ENCODE assay signal across 1 cellular context in the genomic region with DNA sequence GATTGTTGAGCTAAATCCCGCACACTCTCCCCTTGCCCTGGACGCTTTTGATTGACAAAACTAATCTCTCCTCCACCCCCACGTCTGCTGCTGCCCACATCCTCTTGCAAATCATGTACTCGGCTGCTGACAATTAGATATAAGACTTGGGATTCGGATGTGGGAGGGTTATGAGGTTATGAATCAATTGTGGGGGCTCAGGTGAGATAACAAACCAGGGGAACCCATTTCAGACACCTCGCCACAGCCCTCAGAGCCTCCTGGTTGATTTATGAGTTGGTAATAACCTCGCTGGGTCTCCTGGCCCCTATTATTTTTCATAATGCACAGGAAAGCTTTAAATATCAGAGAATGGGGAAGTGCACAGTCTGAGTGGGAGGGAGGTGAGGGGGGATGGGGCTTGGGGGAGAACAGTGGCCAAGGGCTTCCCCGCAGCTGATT.
TF ChIP-seq lines count a peak whose summit lies in the region.

No MANE protein-coding gene starts in this region.

TF ChIP-seq in GM12878, 131 proteins besides CTCF, POLR2A, EP300 and RAD21 (continued from another document):
- TF ChIP-seq ESRRA (IDR thresholded peaks at IDR 0.05; ENCODE audit: low read length) (no peak), BCL11A (IDR thresholded peaks at IDR 0.05; ENCODE audit: low read depth, low read length) (peak; percentile 41; the same call in 1 of the 2 replicates), NR2C2 (IDR thresholded peaks at IDR 0.05; ENCODE audit: borderline replicate concordance, control insufficient read depth, insufficient read length, low read depth) (no peak), POLR2AphosphoS5 (IDR thresholded peaks at IDR 0.05; ENCODE audit: low read length) (no peak), CHD2 (IDR thresholded peaks at IDR 0.05; ENCODE audit: borderline replicate concordance, low read depth, low read length) (no peak), FOS (IDR thresholded peaks at IDR 0.05; ENCODE audit: borderline replicate concordance, extremely low read depth, insufficient read length) (no peak), MEF2A (IDR thresholded peaks at IDR 0.05; ENCODE audit: insufficient read depth, low read depth, low read length) (no peak), EED (IDR thresholded peaks at IDR 0.05; ENCODE audit: low read depth) (peak; percentile 26; the same call in 1 of the 2 replicates), SIN3A (IDR thresholded peaks at IDR 0.05; ENCODE audit: low read depth, low read length) (no peak), SUZ12 (IDR thresholded peaks at IDR 0.05; ENCODE audit: unreplicated experiment) (no peak), MTA2 (IDR thresholded peaks at IDR 0.05; ENCODE audit: low read depth) (peak; percentile 82), NR2C1 (IDR thresholded peaks at IDR 0.05) (no peak), SMAD1 (IDR thresholded peaks at IDR 0.05; ENCODE audit: low read depth, partially characterized antibody) (no peak), HDGF (IDR thresholded peaks at IDR 0.05) (no peak), IKZF2 (IDR thresholded peaks at IDR 0.05) (peak; percentile 67 to 73), SIX5 (IDR thresholded peaks at IDR 0.05; ENCODE audit: low read depth, low read length, severe bottlenecking) (no peak), PAX5 (IDR thresholded peaks at IDR 0.05; ENCODE audit: borderline replicate concordance, low read depth, low read length) (0 out of 2 replicates have a peak, but pooled peaks have one; percentile 11), ZZZ3 (IDR thresholded peaks at IDR 0.05; ENCODE audit: control insufficient read depth, insufficient read length, low read depth) (no peak), EGR1 (IDR thresholded peaks at IDR 0.05; ENCODE audit: borderline replicate concordance in 1 of 2, low read depth in 2 of 2, low read length in 2 of 2) (peak in 1 of 2 experiments; percentile 66; a peak in 2 of 3 replicates), YBX1 (IDR thresholded peaks at IDR 0.05) (no peak), FOXM1 (IDR thresholded peaks at IDR 0.05; ENCODE audit: low read depth, low read length) (no peak), ATF7 (IDR thresholded peaks at IDR 0.05; ENCODE audit: low read depth) (0 out of 2 replicates have a peak, but pooled peaks have one; percentile 17), NFXL1 (IDR thresholded peaks at IDR 0.05; ENCODE audit: borderline replicate concordance) (no peak), ZNF24 (IDR thresholded peaks at IDR 0.05) (no peak), CREM (IDR thresholded peaks at IDR 0.05; ENCODE audit: low read depth) (peak; percentile 46; the same call in 1 of the 2 replicates), WRNIP1 (IDR thresholded peaks at IDR 0.05; ENCODE audit: borderline replicate concordance, low read depth, low read length) (no peak), HDAC2 (IDR thresholded peaks at IDR 0.05) (no peak), CHD4 (IDR thresholded peaks at IDR 0.05) (no peak), HCFC1 (IDR thresholded peaks at IDR 0.05; ENCODE audit: low read length) (no peak), BHLHE40 (IDR thresholded peaks at IDR 0.05; ENCODE audit: borderline replicate concordance in 1 of 2, low read depth in 2 of 2, low read length in 1 of 2) (peak; percentile 35 to 42; a peak in 2 of 4 replicates), IKZF1 (conservative IDR thresholded peaks at IDR 0.05) (peak; percentile 45), IRF4 (IDR thresholded peaks at IDR 0.05; ENCODE audit: low read depth, low read length) (no peak), NRF1 (conservative IDR thresholded peaks at IDR 0.05; ENCODE audit: low read depth, low read length) (no peak), CBX5 (IDR thresholded peaks at IDR 0.05; ENCODE audit: low read depth) (no peak), SPI1 (IDR thresholded peaks at IDR 0.05; ENCODE audit: borderline replicate concordance, insufficient read depth, low read depth, low read length) (peak; percentile 93), ASH2L (IDR thresholded peaks at IDR 0.05; ENCODE audit: borderline replicate concordance, low read depth) (no peak), TCF12 (IDR thresholded peaks at IDR 0.05; ENCODE audit: low read depth, low read length) (no peak), SRF (IDR thresholded peaks at IDR 0.05; ENCODE audit: low read depth in 2 of 2, low read length in 2 of 2) (0 out of 4 replicates have a peak, but pooled peaks of 1 of the 2 experiments have one; percentile 25), MYC (IDR thresholded peaks at IDR 0.05; ENCODE audit: insufficient read depth, insufficient read length, insufficient replicate concordance, low read length, severe bottlenecking) (no peak), RCOR1 (conservative IDR thresholded peaks at IDR 0.05; ENCODE audit: low read depth, low read length) (0 out of 2 replicates have a peak, but pooled peaks have one; percentile 21)
- TF ChIP-seq, protein P1, sequence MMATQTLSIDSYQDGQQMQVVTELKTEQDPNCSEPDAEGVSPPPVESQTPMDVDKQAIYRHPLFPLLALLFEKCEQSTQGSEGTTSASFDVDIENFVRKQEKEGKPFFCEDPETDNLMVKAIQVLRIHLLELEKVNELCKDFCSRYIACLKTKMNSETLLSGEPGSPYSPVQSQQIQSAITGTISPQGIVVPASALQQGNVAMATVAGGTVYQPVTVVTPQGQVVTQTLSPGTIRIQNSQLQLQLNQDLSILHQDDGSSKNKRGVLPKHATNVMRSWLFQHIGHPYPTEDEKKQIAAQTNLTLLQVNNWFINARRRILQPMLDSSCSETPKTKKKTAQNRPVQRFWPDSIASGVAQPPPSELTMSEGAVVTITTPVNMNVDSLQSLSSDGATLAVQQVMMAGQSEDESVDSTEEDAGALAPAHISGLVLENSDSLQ (IDR thresholded peaks at IDR 0.05), result peak; percentile 74
- TF ChIP-seq, protein P2, sequence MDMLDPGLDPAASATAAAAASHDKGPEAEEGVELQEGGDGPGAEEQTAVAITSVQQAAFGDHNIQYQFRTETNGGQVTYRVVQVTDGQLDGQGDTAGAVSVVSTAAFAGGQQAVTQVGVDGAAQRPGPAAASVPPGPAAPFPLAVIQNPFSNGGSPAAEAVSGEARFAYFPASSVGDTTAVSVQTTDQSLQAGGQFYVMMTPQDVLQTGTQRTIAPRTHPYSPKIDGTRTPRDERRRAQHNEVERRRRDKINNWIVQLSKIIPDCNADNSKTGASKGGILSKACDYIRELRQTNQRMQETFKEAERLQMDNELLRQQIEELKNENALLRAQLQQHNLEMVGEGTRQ (IDR thresholded peaks at IDR 0.05; ENCODE audit: borderline replicate concordance, low read depth, low read length), result no peak
- TF ChIP-seq, protein P3, sequence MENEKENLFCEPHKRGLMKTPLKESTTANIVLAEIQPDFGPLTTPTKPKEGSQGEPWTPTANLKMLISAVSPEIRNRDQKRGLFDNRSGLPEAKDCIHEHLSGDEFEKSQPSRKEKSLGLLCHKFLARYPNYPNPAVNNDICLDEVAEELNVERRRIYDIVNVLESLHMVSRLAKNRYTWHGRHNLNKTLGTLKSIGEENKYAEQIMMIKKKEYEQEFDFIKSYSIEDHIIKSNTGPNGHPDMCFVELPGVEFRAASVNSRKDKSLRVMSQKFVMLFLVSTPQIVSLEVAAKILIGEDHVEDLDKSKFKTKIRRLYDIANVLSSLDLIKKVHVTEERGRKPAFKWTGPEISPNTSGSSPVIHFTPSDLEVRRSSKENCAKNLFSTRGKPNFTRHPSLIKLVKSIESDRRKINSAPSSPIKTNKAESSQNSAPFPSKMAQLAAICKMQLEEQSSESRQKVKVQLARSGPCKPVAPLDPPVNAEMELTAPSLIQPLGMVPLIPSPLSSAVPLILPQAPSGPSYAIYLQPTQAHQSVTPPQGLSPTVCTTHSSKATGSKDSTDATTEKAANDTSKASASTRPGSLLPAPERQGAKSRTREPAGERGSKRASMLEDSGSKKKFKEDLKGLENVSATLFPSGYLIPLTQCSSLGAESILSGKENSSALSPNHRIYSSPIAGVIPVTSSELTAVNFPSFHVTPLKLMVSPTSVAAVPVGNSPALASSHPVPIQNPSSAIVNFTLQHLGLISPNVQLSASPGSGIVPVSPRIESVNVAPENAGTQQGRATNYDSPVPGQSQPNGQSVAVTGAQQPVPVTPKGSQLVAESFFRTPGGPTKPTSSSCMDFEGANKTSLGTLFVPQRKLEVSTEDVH (IDR thresholded peaks at IDR 0.05; ENCODE audit: low read depth, partially characterized antibody), result no peak
- TF ChIP-seq, protein P4, sequence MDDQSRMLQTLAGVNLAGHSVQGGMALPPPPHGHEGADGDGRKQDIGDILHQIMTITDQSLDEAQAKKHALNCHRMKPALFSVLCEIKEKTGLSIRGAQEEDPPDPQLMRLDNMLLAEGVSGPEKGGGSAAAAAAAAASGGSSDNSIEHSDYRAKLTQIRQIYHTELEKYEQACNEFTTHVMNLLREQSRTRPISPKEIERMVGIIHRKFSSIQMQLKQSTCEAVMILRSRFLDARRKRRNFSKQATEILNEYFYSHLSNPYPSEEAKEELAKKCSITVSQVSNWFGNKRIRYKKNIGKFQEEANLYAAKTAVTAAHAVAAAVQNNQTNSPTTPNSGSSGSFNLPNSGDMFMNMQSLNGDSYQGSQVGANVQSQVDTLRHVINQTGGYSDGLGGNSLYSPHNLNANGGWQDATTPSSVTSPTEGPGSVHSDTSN (IDR thresholded peaks at IDR 0.05; ENCODE audit: insufficient replicate concordance, low read depth, low read length), result peak; percentile 29
- TF ChIP-seq, protein P5, sequence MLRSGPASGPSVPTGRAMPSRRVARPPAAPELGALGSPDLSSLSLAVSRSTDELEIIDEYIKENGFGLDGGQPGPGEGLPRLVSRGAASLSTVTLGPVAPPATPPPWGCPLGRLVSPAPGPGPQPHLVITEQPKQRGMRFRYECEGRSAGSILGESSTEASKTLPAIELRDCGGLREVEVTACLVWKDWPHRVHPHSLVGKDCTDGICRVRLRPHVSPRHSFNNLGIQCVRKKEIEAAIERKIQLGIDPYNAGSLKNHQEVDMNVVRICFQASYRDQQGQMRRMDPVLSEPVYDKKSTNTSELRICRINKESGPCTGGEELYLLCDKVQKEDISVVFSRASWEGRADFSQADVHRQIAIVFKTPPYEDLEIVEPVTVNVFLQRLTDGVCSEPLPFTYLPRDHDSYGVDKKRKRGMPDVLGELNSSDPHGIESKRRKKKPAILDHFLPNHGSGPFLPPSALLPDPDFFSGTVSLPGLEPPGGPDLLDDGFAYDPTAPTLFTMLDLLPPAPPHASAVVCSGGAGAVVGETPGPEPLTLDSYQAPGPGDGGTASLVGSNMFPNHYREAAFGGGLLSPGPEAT (IDR thresholded peaks at IDR 0.05; ENCODE audit: low read depth), result 0 out of 2 replicates have a peak, but pooled peaks have one; percentile 22
- TF ChIP-seq, protein P6, sequence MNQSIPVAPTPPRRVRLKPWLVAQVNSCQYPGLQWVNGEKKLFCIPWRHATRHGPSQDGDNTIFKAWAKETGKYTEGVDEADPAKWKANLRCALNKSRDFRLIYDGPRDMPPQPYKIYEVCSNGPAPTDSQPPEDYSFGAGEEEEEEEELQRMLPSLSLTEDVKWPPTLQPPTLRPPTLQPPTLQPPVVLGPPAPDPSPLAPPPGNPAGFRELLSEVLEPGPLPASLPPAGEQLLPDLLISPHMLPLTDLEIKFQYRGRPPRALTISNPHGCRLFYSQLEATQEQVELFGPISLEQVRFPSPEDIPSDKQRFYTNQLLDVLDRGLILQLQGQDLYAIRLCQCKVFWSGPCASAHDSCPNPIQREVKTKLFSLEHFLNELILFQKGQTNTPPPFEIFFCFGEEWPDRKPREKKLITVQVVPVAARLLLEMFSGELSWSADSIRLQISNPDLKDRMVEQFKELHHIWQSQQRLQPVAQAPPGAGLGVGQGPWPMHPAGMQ (IDR thresholded peaks at IDR 0.05; ENCODE audit: borderline replicate concordance), result no peak
- TF ChIP-seq, protein P7, sequence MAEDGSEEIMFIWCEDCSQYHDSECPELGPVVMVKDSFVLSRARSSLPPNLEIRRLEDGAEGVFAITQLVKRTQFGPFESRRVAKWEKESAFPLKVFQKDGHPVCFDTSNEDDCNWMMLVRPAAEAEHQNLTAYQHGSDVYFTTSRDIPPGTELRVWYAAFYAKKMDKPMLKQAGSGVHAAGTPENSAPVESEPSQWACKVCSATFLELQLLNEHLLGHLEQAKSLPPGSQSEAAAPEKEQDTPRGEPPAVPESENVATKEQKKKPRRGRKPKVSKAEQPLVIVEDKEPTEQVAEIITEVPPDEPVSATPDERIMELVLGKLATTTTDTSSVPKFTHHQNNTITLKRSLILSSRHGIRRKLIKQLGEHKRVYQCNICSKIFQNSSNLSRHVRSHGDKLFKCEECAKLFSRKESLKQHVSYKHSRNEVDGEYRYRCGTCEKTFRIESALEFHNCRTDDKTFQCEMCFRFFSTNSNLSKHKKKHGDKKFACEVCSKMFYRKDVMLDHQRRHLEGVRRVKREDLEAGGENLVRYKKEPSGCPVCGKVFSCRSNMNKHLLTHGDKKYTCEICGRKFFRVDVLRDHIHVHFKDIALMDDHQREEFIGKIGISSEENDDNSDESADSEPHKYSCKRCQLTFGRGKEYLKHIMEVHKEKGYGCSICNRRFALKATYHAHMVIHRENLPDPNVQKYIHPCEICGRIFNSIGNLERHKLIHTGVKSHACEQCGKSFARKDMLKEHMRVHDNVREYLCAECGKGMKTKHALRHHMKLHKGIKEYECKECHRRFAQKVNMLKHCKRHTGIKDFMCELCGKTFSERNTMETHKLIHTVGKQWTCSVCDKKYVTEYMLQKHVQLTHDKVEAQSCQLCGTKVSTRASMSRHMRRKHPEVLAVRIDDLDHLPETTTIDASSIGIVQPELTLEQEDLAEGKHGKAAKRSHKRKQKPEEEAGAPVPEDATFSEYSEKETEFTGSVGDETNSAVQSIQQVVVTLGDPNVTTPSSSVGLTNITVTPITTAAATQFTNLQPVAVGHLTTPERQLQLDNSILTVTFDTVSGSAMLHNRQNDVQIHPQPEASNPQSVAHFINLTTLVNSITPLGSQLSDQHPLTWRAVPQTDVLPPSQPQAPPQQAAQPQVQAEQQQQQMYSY (CRISPR knock-in tag; IDR thresholded peaks at IDR 0.05), result no peak
- TF ChIP-seq, protein P8, sequence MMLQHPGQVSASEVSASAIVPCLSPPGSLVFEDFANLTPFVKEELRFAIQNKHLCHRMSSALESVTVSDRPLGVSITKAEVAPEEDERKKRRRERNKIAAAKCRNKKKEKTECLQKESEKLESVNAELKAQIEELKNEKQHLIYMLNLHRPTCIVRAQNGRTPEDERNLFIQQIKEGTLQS (IDR thresholded peaks at IDR 0.05; ENCODE audit: borderline replicate concordance, extremely low read depth, low read depth, low read length), result no peak
